8 cellular contexts compared by ENCODE assay signal in genomic region chr9:133792721-133793470, GRCh38. TPM values are rescaled to one million over a fixed set of nuclear protein-coding genes. Genes with fewer than 3 reads are reported as not detected.
DNase-seq lines count a peak whose midpoint lies in the region; ATAC-seq and TF ChIP-seq lines count a peak whose summit lies in the region.

No MANE protein-coding gene starts in this region.

- TF ChIP-seq EP300 in ovary (IDR thresholded peaks at IDR 0.05) (no peak), upper lobe of left lung (IDR thresholded peaks at IDR 0.05) (no peak)

- WGBS in ovary, 3 donors: 15 to 24% (median 15%) methylated on average over 22 of the region's 22 CpGs
- WGBS in upper lobe of left lung, 2 donors: 10 to 19% methylated on average over 13 to 22 of the region's 22 CpGs

- no peaks in the 10 kb centered on the region for H3K9me3 ChIP-seq in ovary
- no peaks in the 10 kb centered on the region for H3K9me3 ChIP-seq in upper lobe of left lung

- H3K27ac ChIP-seq in ovary (no peak overlapping the region), upper lobe of left lung (peak overlapping the region in 1 of 4 donors; percentile 49)

- DNase-seq in NCI-H2196 (lab: John Stamatoyannopoulos, UW; ENCODE audit: unreplicated experiment) (peak; percentile 43), NCI-H2196 treated with DMSO at 0.1 percent for 48 hours (lab: John Stamatoyannopoulos, UW; ENCODE audit: unreplicated experiment) (no peak), RPMI8226 (peak; percentile 64), globus pallidus (ENCODE audit: low spot score) (peak; percentile 60), ovary (peak; percentile 68 to 86 (median 82)), upper lobe of left lung (peak; percentile 81 to 93)
- DNase-seq in activated naive CD4-positive, alpha-beta T cell (lab: John Stamatoyannopoulos, UW): peak in 3 of 4 experiments; percentile 10 to 26 (median 11)

- H3K36me3 ChIP-seq in ovary (no peaks in the 10 kb centered on the region), upper lobe of left lung (peaks cover 0 to 26% (median 6%) of the 10 kb centered on the region in 4 donors)

- H3K4me3 ChIP-seq in ovary (no peak overlapping the region), upper lobe of left lung (peak overlapping the region in 1 of 4 donors; percentile 15)

- ATAC-seq in HG02970 (IDR thresholded peaks at IDR 0.05; ENCODE audit: low FRiP score, unreplicated experiment) (peak; percentile 51), upper lobe of left lung (ENCODE audit: low FRiP score in 2 of 2) (peak; percentile 78 to 92)

- no peak for TF ChIP-seq POLR2A in ovary (IDR thresholded peaks at IDR 0.05)
- no peak for TF ChIP-seq POLR2A in upper lobe of left lung (IDR thresholded peaks at IDR 0.05)

- H3K27me3 ChIP-seq in ovary (no peaks in the 10 kb centered on the region), upper lobe of left lung (no peaks in the 10 kb centered on the region)

- intact Hi-C loops in ovary (cut with DNase I): loop anchor here in 2 of 4 donors (1.0 to 2.0 kb wide), 2 partner anchors 202 to 369 kb away; no protein-coding TSS in a partner anchor

- TF ChIP-seq CTCF in ovary (IDR thresholded peaks at IDR 0.05) (peak; percentile 87 to 96 (median 95)), upper lobe of left lung (IDR thresholded peaks at IDR 0.05) (peak; percentile 96 to 99 (median 97))

- H3K4me1 ChIP-seq in ovary (ENCODE audit: insufficient read depth) (no peaks in the 10 kb centered on the region), upper lobe of left lung (peaks cover 24 to 33% (median 29%) of the 10 kb centered on the region in 4 donors)

RNA-seq across cellular contexts. Expression of gene SARDH, which starts 54.7 kb away (rescaled TPM):
- total RNA-seq in ovary (10 to 100 TPM in 1 of 7 donors, 1 to 10 TPM in 6; 2.5 to 10.0 (median 3.3) TPM), upper lobe of left lung (10 to 100 TPM in 2 of 6 donors, 1 to 10 TPM in 3, under 1 TPM in 1; 0.79 to 37.7 (median 4.2) TPM)
- 1 to 10 TPM; 2.8 to 5.0 TPM for polyA plus RNA-seq in ovary
